ENCODE assay signal across 8 cellular contexts in the genomic region with DNA sequence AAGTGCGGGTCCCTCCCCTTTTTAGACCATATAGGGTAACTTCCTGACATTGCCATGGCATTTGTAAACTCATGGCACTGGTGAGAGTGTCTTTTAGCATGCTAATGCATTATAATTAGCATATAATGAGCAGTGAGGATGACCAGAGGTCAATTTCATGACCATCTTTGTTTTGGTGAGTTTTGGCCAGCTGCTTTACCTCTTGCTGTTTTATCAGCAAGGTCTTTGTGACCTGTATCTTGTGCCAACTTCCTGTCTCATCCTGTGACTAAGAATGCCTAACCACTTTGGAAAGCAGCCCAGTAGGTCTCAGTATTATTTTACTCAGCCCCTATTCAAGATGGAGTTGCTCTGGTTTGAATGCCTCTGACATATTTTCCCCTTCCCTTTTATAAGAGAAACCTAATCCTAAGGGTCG.
A peak's percentile ranks its signal among the peaks of the same experiment; 100 is the strongest.
DNase-seq lines count a peak whose midpoint lies in the region; ATAC-seq, FAIRE-seq and TF ChIP-seq lines count a peak whose summit lies in the region.
"Not testable (repeated sequence)": the region's sequence is repeated elsewhere in the genome, so short reads cannot be mapped to it uniquely, and the experiment has no call there.

No MANE protein-coding gene starts in this region.

- POLR2A ChIA-PET in AG04450 (lab: Yijun Ruan, JAX); Panc1 (lab: Charles Lee): not testable (repeated sequence)

- H4K20me1 ChIP-seq in keratinocyte (ENCODE audit: control insufficient read depth, extremely low read depth, insufficient read depth, low read length), result not testable (repeated sequence)

- dilution Hi-C loops in keratinocyte (cut with MboI; ENCODE audit: extremely low pct_ligation_motif_present, low sequenced_read_pairs), result not testable (repeated sequence)

- TF ChIP-seq CTCF in AG04450 (IDR thresholded peaks at IDR 0.05; ENCODE audit: low read depth, low read length); Panc1 (IDR thresholded peaks at IDR 0.05); astrocyte of the cerebellum (IDR thresholded peaks at IDR 0.05; ENCODE audit: low read depth, low read length, missing control alignments); keratinocyte (optimal IDR thresholded peaks at IDR 0.05 in 1 of 3, IDR thresholded peaks at IDR 0.05 in 1 of 3, conservative IDR thresholded peaks at IDR 0.05 in 1 of 3; ENCODE audit: extremely low read depth in 1 of 3, insufficient read depth in 2 of 3, low read length in 3 of 3): not testable (repeated sequence)

- not testable (repeated sequence) for H3K79me2 ChIP-seq in keratinocyte (ENCODE audit: control insufficient read depth, insufficient read depth, low read length)

- not testable (repeated sequence) for H3K4me1 ChIP-seq in Panc1 (ENCODE audit: control insufficient read depth, insufficient read depth, low read length)
- peaks cover 11% of the 10 kb centered on the region for H3K4me1 ChIP-seq in keratinocyte (ENCODE audit: control insufficient read depth, extremely low read depth, insufficient read depth, low read length)

- H3K36me3 ChIP-seq in Panc1 (ENCODE audit: control insufficient read depth, insufficient read depth, low read length); keratinocyte (ENCODE audit: control insufficient read depth in 2 of 2, extremely low read depth in 1 of 2, insufficient read depth in 2 of 2, low read length in 2 of 2): not testable (repeated sequence)

- H3K9me3 ChIP-seq in AG04450 (ENCODE audit: control insufficient read depth, insufficient read depth, low read length); Panc1 (ENCODE audit: control insufficient read depth, insufficient read depth, low read depth, low read length); keratinocyte (ENCODE audit: control insufficient read depth, low read depth, low read length): not testable (repeated sequence)

- H3K4me3 ChIP-seq in AG04450 (ENCODE audit: low read depth, low read length); Panc1 (ENCODE audit: low read depth in 2 of 2, low read length in 2 of 2); astrocyte of the cerebellum (ENCODE audit: low read depth, low read length); keratinocyte (ENCODE audit: control insufficient read depth in 2 of 3, extremely low read depth in 1 of 3, insufficient read depth in 2 of 3, low read depth in 1 of 3, low read length in 3 of 3): not testable (repeated sequence)

- not testable (repeated sequence) for BruUV-seq in Panc1 (replicated peaks; lab: Mats Ljungman, UMichigan)

- CTCF ChIA-PET in AG04450 (lab: Charles Lee); Panc1 (lab: Charles Lee): not testable (repeated sequence)

- not testable (repeated sequence) for H3K27me3 ChIP-seq in AG04450 (ENCODE audit: control insufficient read depth, insufficient read depth, low read length); Panc1 (ENCODE audit: control insufficient read depth, insufficient read depth, low read length); keratinocyte (ENCODE audit: control insufficient read depth, extremely low read depth, insufficient read depth, low read length)

- H3K9me1 ChIP-seq in keratinocyte (ENCODE audit: control insufficient read depth, extremely low read depth, insufficient read depth, low read length), result not testable (repeated sequence)

- H3K27ac ChIP-seq in AG04450 (ENCODE audit: low read depth, low read length); Panc1 (ENCODE audit: low read length); keratinocyte (ENCODE audit: control insufficient read depth, insufficient read depth, low read length): not testable (repeated sequence)

- ATAC-seq in Panc1, result not testable (repeated sequence)

- peak; percentile 6 for DNase-seq in AG04450 (ENCODE audit: low read depth, low spot score)
- DNase-seq in H54 (ENCODE audit: insufficient read length, low spot score); keratinocyte (ENCODE audit: low read depth, low spot score): not testable (repeated sequence)
- DNase-seq in NCI-H1105 treated with DMSO at 0.1 percent for 48 hours (lab: John Stamatoyannopoulos, UW), result peak; percentile 10
- DNase-seq in Panc1 (ENCODE audit: low read depth, low spot score), result peak; percentile 50
- DNase-seq in astrocyte of the cerebellum (ENCODE audit: low read depth), result peak; percentile 53
- DNase-seq in fibroblast of peridontal ligament (ENCODE audit: extremely low read depth), result peak; percentile 57
- peak; percentile 76 for DNase-seq in renal cortical epithelial cell (ENCODE audit: low read depth)

- peak overlapping the region; percentile 4 for H3K4me2 ChIP-seq in keratinocyte (ENCODE audit: control insufficient read depth, extremely low read depth, insufficient read depth, low read depth, low read length)

- FAIRE-seq in H54 (lab: Jason Lieb, UNC) (peak; percentile 99), keratinocyte (lab: Jason Lieb, UNC) (peak; percentile 60)

- in situ Hi-C loops in Panc1 (cut with HindIII; ENCODE audit: low pct_unique_long_range_greater_than_20kb, low sequenced_read_pairs); astrocyte of the cerebellum (cut with HindIII; ENCODE audit: low sequenced_read_pairs): not testable (repeated sequence)

- H2AFZ ChIP-seq in keratinocyte (ENCODE audit: control insufficient read depth, low read length), result not testable (repeated sequence)

- TF ChIP-seq POLR2A in H54 (IDR thresholded peaks at IDR 0.05; ENCODE audit: low read depth, low read length), result not testable (repeated sequence)

- intact Hi-C loops in Panc1 (cut with micrococcal nuclease; ENCODE audit: unreplicated experiment), result not testable (repeated sequence)

- H3K9ac ChIP-seq in keratinocyte (ENCODE audit: control insufficient read depth, extremely low read depth, insufficient read depth, low read length), result not testable (repeated sequence)
